Comparison of ENCODE assay signal across 17 cellular contexts in the genomic region with DNA sequence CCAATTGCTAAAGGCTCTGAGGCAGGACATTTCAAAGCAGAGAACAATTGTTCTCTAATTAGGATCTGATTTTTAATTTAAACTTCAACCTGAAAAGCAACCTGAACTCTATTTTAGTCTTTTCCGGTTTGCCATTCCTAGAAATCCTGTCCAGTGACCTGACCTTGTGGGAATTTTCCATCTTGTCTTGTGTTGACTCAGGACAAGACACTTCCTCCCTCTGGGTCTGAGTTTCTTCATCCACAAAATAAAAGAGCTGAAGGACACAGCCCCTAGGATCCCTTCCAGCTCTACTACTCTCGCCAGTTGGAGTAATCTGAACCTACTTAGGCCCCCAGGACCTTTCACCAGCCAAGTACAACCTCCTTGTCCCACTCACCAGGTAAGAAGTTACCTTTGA.
DNase-seq lines count a peak whose midpoint lies in the region; ATAC-seq and TF ChIP-seq lines count a peak whose summit lies in the region.
"Had no signal": no experiment of that assay in that cellular context is flagged by ENCODE, and none has a peak within 500 bp of the region (broad histone marks: within the 10 kb centered on the region; RNA-seq: fewer than 3 reads in every experiment).

No MANE protein-coding gene starts in this region.

- H3K27ac Mint-ChIP-seq in CD4-positive, alpha-beta T cell: peak overlapping the region; percentile 58
- H3K27ac Mint-ChIP-seq: nephron progenitor cell had no signal

- no peaks in the 10 kb centered on the region for H3K27me3 Mint-ChIP-seq in CD4-positive, alpha-beta T cell

- CTCF ChIA-PET in CD4-positive, alpha-beta T cell (lab: Charles Lee): interaction anchor here (1.0 to 1.9 kb wide), 8 partner anchors 9 to 321 kb away, joined by 3 to 17 read pairs (median 4); a partner anchor contains a TSS

- TF ChIP-seq CTCF in AG10803 (conservative IDR thresholded peaks at IDR 0.05; ENCODE audit: low read length): no peak
- TF ChIP-seq CTCF in CD4-positive, alpha-beta T cell (IDR thresholded peaks at IDR 0.05): no peak
- no peak for TF ChIP-seq CTCF in OCI-LY3 (IDR thresholded peaks at IDR 0.05; ENCODE audit: low read depth, low read length)
- TF ChIP-seq CTCF in fibroblast of villous mesenchyme (IDR thresholded peaks at IDR 0.05; ENCODE audit: insufficient read depth, low read depth, low read length): no peak

- no peaks in the 10 kb centered on the region for H3K9me3 Mint-ChIP-seq in CD4-positive, alpha-beta T cell
- H3K9me3 Mint-ChIP-seq: nephron progenitor cell had no signal

- H3K4me1 Mint-ChIP-seq in CD4-positive, alpha-beta T cell (ENCODE audit: low read depth): peaks cover 14% of the 10 kb centered on the region

- H3K79me2 ChIP-seq in OCI-LY3 (ENCODE audit: low read length): no peaks in the 10 kb centered on the region

- H3K27ac ChIP-seq in CD4-positive, alpha-beta T cell (ENCODE audit: low read depth, low read length): no peak overlapping the region
- H3K27ac ChIP-seq in OCI-LY3 (ENCODE audit: low read length): no peak overlapping the region
- H3K27ac ChIP-seq: brain microvascular endothelial cell, suprapubic skin had no signal

- H3K4me3 Mint-ChIP-seq in CD4-positive, alpha-beta T cell: no peak overlapping the region
- H3K4me3 Mint-ChIP-seq: nephron progenitor cell had no signal

- no peaks in the 10 kb centered on the region for H3K36me3 ChIP-seq in OCI-LY3 (replicated peaks; ENCODE audit: low read depth, low read length)
- H3K36me3 ChIP-seq: brain microvascular endothelial cell, suprapubic skin had no signal

- DNase-seq in AG10803 (ENCODE audit: low read depth) (peak; percentile 8), fibroblast of villous mesenchyme (ENCODE audit: low read depth) (peak; percentile 59), UCSD-AML1 (lab: John Stamatoyannopoulos, UW; ENCODE audit: unreplicated experiment) (no peak), NCI-H128 (lab: John Stamatoyannopoulos, UW; ENCODE audit: unreplicated experiment) (no peak)
- no peak for DNase-seq in CD4-positive, alpha-beta T cell
- DNase-seq in central memory CD4-positive, alpha-beta T cell: no peak
- DNase-seq: activated gamma-delta T cell, brain microvascular endothelial cell, C1 segment of cervical spinal cord, DND-41, hypothalamus, NCI-H1930, NCI-H510A treated with DMSO at 0.1 percent for 48 hours, nephron progenitor cell had no signal

- no peak overlapping the region for H3K9ac ChIP-seq in OCI-LY3 (ENCODE audit: low read length)

- H3K9me3 ChIP-seq in CD4-positive, alpha-beta T cell (ENCODE audit: control insufficient read depth, low read length): no peaks in the 10 kb centered on the region
- H3K9me3 ChIP-seq in OCI-LY3 (ENCODE audit: insufficient read depth, low read length): no peaks in the 10 kb centered on the region
- H3K9me3 ChIP-seq: suprapubic skin had no signal

- H3K27me3 ChIP-seq in CD4-positive, alpha-beta T cell (ENCODE audit: control insufficient read depth, insufficient read depth, low read length): no peaks in the 10 kb centered on the region
- 0 out of 2 replicates have a peak, but pooled peaks cover 7% of the 10 kb centered on the region for H3K27me3 ChIP-seq in OCI-LY3 (ENCODE audit: low read depth, low read length)
- H3K27me3 ChIP-seq: brain microvascular endothelial cell, suprapubic skin had no signal

- POLR2A ChIA-PET in CD4-positive, alpha-beta T cell (lab: Charles Lee): interaction anchor here (1.0 to 1.6 kb wide), 4 partner anchors 8 to 69 kb away, joined by 3 read pairs; no protein-coding TSS in a partner anchor

- peaks cover 53% of the 10 kb centered on the region for H3K4me1 ChIP-seq in OCI-LY3 (ENCODE audit: low read length)

- intact Hi-C loops in CD4-positive, alpha-beta T cell (cut with DNase I, micrococcal nuclease): loop anchor here in 1 of 2 experiments (5.0 to 10.0 kb wide), 2 partner anchors 1013 to 1241 kb away; no protein-coding TSS in a partner anchor

- ATAC-seq in CD4-positive, alpha-beta T cell (ENCODE audit: poor library complexity): no peak
- ATAC-seq in GM21367 (IDR thresholded peaks at IDR 0.05; ENCODE audit: unreplicated experiment): no peak

- 0 out of 2 replicates have a peak overlapping the region, but pooled peaks have one; percentile 68 for H2AFZ ChIP-seq in OCI-LY3 (ENCODE audit: low read depth, low read length)

- no peak overlapping the region for H3K4me2 ChIP-seq in OCI-LY3 (ENCODE audit: low read length)

- H3K36me3 Mint-ChIP-seq in CD4-positive, alpha-beta T cell (ENCODE audit: low read depth): no peaks in the 10 kb centered on the region

- H3K4me3 ChIP-seq in AG10803 (ENCODE audit: low read length) (no peak overlapping the region), OCI-LY3 (ENCODE audit: low read length) (no peak overlapping the region), fibroblast of villous mesenchyme (ENCODE audit: low read depth, low read length) (no peak overlapping the region)
- H3K4me3 ChIP-seq: suprapubic skin had no signal

- no peaks in the 10 kb centered on the region for H4K20me1 ChIP-seq in OCI-LY3 (ENCODE audit: insufficient read depth, low read length)

Comparison
In these comparisons a context has a peak if more than half of its experiments do, and no peak if none do; other contexts are left out.
1. DNase-seq: peak in AG10803 (single experiment) and fibroblast of villous mesenchyme (single experiment); none in CD4-positive, alpha-beta T cell (0 of 10), UCSD-AML1 (single experiment), NCI-H128 (single experiment) and central memory CD4-positive, alpha-beta T cell (single experiment).